ENCODE assay signal across 6 cellular contexts in the genomic region with DNA sequence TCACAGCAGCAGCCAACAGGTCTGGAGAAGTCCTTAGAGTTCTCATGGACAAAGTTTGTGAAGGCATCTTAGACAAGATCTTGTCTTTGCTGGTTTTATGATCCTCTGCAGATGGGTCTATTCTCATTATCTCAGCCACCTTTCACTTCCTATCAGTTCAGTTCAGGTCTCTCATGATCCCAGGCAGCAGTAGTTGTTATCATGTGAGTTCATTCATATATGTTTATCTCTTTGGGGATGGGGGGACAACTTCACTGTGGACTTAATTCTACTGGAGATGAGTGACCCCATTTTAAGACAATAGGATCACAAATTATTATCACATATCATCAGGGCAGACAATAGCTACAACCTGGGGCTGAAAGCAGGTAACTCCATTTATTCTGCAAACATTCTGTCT. TPM values are rescaled to one million over a fixed set of nuclear protein-coding genes. Genes with fewer than 3 reads are reported as not detected.
"Had no signal": no experiment of that assay in that cellular context is flagged by ENCODE, and none has a peak within 500 bp of the region (broad histone marks: within the 10 kb centered on the region; RNA-seq: fewer than 3 reads in every experiment).

No MANE protein-coding gene starts in this region.

RNA-seq across cellular contexts. Expression of a gene that starts 48.1 kb away (rescaled TPM):
- total RNA-seq: activated B cell treated with CpG ODN at 0.5 μM for 24 hours; activated CD4-positive, alpha-beta memory T cell treated with anti-CD3 and anti-CD28 coated beads for 36 hours; activated CD4-positive, alpha-beta memory T cell treated with anti-CD3 and anti-CD28 coated beads, Interleukin-2, amount 10 ng/mL, durations not matched to agents 7 days and 5 days; activated CD4-positive, alpha-beta T cell treated with anti-CD3 and anti-CD28 coated beads for 36 hours; activated CD4-positive, alpha-beta T cell treated with anti-CD3 and anti-CD28 coated beads, Interleukin-2, amount 10 ng/mL, durations not matched to agents 7 days and 5 days; activated CD8-positive, alpha-beta memory T cell treated with anti-CD3 and anti-CD28 coated beads for 36 hours had no signal
